In genomic region chr5:36383942-36384341, GRCh38 we compare ENCODE assay signal across 1 cellular context.
TF ChIP-seq lines count a peak whose summit lies in the region.

No MANE protein-coding gene starts in this region.

TF ChIP-seq in HepG2, 621 proteins besides CTCF, POLR2A, EP300 and RAD21:
- TF ChIP-seq HDAC2 (CRISPR knock-in tag; IDR thresholded peaks at IDR 0.05) = no peak
- peak; percentile 18; the same call in 1 of the 2 replicates for TF ChIP-seq HNF4A (CRISPR knock-in tag; IDR thresholded peaks at IDR 0.05)
- TF ChIP-seq, protein P1, sequence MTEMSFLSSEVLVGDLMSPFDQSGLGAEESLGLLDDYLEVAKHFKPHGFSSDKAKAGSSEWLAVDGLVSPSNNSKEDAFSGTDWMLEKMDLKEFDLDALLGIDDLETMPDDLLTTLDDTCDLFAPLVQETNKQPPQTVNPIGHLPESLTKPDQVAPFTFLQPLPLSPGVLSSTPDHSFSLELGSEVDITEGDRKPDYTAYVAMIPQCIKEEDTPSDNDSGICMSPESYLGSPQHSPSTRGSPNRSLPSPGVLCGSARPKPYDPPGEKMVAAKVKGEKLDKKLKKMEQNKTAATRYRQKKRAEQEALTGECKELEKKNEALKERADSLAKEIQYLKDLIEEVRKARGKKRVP (CRISPR knock-in tag; IDR thresholded peaks at IDR 0.05) = no peak
- TF ChIP-seq ZNF672 (CRISPR knock-in tag; IDR thresholded peaks at IDR 0.05) = no peak
